In the genomic region with DNA sequence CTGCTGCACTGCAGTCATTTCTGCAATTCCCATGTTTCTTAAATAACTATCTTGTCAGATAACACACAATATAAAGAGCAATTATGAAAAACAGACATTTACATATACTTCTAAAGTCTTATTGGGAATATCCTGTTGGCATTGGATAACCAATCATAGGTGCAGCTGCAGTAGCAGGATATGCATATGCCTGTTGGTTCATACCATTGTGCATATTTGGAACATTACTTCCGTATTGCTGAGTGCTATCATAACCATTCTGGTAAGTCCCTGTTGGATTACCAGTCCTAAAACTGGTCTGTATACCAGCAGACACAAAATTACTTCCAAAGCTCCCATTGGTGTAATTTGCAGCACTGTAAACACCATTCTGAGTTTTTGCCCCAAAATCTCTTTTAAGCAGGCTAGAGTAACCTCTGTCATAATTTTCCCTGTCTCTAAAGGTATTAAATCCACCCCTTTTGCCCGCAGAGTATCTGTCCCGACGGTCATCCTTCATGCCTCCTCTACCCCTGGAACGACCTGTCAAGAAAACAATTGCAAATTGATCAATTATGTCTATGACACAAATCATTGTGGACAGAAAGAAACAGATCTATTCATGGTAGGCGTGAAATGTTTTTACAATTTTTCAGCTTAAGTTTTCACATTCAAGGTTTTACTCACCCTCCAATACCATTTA, we compare ENCODE assay signal across 1 cellular context.
TF ChIP-seq lines count a peak whose summit lies in the region.

No MANE protein-coding gene starts in this region.

TF ChIP-seq in K562, 482 proteins besides CTCF, POLR2A, EP300 and RAD21:
- 0 out of 2 replicates have a peak, but pooled peaks have one; percentile 65 for TF ChIP-seq TGIF2 (CRISPR knock-in tag; IDR thresholded peaks at IDR 0.05)
- peak; percentile 57; the same call in 1 of the 2 replicates for TF ChIP-seq HMGXB4 (CRISPR knock-in tag; IDR thresholded peaks at IDR 0.05)
- 0 out of 2 replicates have a peak, but pooled peaks have one; percentile 15 for TF ChIP-seq ZNF551 (CRISPR knock-in tag; IDR thresholded peaks at IDR 0.05)
- TF ChIP-seq ZNF507 (tag; conservative IDR thresholded peaks at IDR 0.05), result no peak
- 0 out of 2 replicates have a peak, but pooled peaks have one; percentile 4 for TF ChIP-seq AFF4 (CRISPR knock-in tag; IDR thresholded peaks at IDR 0.05)
- TF ChIP-seq NFXL1 (CRISPR knock-in tag; IDR thresholded peaks at IDR 0.05), result peak; percentile 89
- 0 out of 2 replicates have a peak, but pooled peaks have one; percentile 47 for TF ChIP-seq SUPT5H (IDR thresholded peaks at IDR 0.05)
- TF ChIP-seq ZNF695 (CRISPR knock-in tag; IDR thresholded peaks at IDR 0.05), result no peak
- TF ChIP-seq RERE (CRISPR knock-in tag; IDR thresholded peaks at IDR 0.05; ENCODE audit: borderline replicate concordance), result 0 out of 2 replicates have a peak, but pooled peaks have one; percentile 46
- TF ChIP-seq PREB (CRISPR knock-in tag; IDR thresholded peaks at IDR 0.05), result 0 out of 2 replicates have a peak, but pooled peaks have one; percentile 49
- TF ChIP-seq, protein P1, sequence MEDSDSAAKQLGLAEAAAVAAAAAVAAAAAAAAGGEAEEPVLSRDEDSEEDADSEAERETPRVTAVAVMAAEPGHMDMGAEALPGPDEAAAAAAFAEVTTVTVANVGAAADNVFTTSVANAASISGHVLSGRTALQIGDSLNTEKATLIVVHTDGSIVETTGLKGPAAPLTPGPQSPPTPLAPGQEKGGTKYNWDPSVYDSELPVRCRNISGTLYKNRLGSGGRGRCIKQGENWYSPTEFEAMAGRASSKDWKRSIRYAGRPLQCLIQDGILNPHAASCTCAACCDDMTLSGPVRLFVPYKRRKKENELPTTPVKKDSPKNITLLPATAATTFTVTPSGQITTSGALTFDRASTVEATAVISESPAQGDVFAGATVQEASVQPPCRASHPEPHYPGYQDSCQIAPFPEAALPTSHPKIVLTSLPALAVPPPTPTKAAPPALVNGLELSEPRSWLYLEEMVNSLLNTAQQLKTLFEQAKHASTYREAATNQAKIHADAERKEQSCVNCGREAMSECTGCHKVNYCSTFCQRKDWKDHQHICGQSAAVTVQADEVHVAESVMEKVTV (CRISPR knock-in tag; IDR thresholded peaks at IDR 0.05), result no peak
- TF ChIP-seq POLR2AphosphoS5 (IDR thresholded peaks at IDR 0.05; ENCODE audit: control insufficient read depth, insufficient read depth, low read depth, low read length), result peak; percentile 59; the same call in 1 of the 2 replicates
